In genomic region chr2:236170678-236171212, GRCh38 we compare ENCODE assay signal across 3 cellular contexts.
TF ChIP-seq lines count a peak whose summit lies in the region.

No MANE protein-coding gene starts in this region.

TF ChIP-seq in SK-N-SH, 30 proteins besides CTCF, POLR2A, EP300 and RAD21 (continues in another document):
- TF ChIP-seq IRF3 (IDR thresholded peaks at IDR 0.05; ENCODE audit: low read depth, low read length) (no peak), MXI1 (IDR thresholded peaks at IDR 0.05; ENCODE audit: low read depth, low read length) (no peak), YY1 (IDR thresholded peaks at IDR 0.05; ENCODE audit: low read depth) (no peak), MAX (IDR thresholded peaks at IDR 0.05; ENCODE audit: low read depth) (no peak), RFX5 (IDR thresholded peaks at IDR 0.05; ENCODE audit: low read length) (no peak), GATA2 (CRISPR knock-in tag; IDR thresholded peaks at IDR 0.05) (no peak), POLR2AphosphoS5 (IDR thresholded peaks at IDR 0.05; ENCODE audit: low read depth, low read length) (no peak), RCOR1 (IDR thresholded peaks at IDR 0.05; ENCODE audit: low read length) (no peak), ZBTB33 (IDR thresholded peaks at IDR 0.05; ENCODE audit: borderline replicate concordance, low read depth) (no peak), TAF1 (IDR thresholded peaks at IDR 0.05; ENCODE audit: borderline replicate concordance, low read depth, low read length) (no peak), MEF2A (IDR thresholded peaks at IDR 0.05; ENCODE audit: borderline replicate concordance, low read depth) (no peak), JUND (IDR thresholded peaks at IDR 0.05) (no peak), NRF1 (IDR thresholded peaks at IDR 0.05; ENCODE audit: low read depth, low read length) (no peak), TCF12 (IDR thresholded peaks at IDR 0.05) (no peak), TEAD4 (IDR thresholded peaks at IDR 0.05; ENCODE audit: borderline replicate concordance, insufficient read depth) (no peak), CHD2 (IDR thresholded peaks at IDR 0.05; ENCODE audit: low read length, partially characterized antibody) (no peak)
- TF ChIP-seq, protein P1, sequence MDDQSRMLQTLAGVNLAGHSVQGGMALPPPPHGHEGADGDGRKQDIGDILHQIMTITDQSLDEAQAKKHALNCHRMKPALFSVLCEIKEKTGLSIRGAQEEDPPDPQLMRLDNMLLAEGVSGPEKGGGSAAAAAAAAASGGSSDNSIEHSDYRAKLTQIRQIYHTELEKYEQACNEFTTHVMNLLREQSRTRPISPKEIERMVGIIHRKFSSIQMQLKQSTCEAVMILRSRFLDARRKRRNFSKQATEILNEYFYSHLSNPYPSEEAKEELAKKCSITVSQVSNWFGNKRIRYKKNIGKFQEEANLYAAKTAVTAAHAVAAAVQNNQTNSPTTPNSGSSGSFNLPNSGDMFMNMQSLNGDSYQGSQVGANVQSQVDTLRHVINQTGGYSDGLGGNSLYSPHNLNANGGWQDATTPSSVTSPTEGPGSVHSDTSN (IDR thresholded peaks at IDR 0.05), result no peak
- TF ChIP-seq, protein P2, sequence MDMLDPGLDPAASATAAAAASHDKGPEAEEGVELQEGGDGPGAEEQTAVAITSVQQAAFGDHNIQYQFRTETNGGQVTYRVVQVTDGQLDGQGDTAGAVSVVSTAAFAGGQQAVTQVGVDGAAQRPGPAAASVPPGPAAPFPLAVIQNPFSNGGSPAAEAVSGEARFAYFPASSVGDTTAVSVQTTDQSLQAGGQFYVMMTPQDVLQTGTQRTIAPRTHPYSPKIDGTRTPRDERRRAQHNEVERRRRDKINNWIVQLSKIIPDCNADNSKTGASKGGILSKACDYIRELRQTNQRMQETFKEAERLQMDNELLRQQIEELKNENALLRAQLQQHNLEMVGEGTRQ (IDR thresholded peaks at IDR 0.05; ENCODE audit: borderline replicate concordance, low read depth, low read length), result no peak

TF ChIP-seq in SK-N-SH treated with all-trans-retinoic acid at 6 μM for 48 hours, 23 proteins besides CTCF, POLR2A, EP300 and RAD21:
- TF ChIP-seq, protein P3, sequence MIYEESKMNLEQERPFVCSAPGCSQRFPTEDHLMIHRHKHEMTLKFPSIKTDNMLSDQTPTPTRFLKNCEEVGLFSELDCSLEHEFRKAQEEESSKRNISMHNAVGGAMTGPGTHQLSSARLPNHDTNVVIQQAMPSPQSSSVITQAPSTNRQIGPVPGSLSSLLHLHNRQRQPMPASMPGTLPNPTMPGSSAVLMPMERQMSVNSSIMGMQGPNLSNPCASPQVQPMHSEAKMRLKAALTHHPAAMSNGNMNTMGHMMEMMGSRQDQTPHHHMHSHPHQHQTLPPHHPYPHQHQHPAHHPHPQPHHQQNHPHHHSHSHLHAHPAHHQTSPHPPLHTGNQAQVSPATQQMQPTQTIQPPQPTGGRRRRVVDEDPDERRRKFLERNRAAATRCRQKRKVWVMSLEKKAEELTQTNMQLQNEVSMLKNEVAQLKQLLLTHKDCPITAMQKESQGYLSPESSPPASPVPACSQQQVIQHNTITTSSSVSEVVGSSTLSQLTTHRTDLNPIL (CRISPR knock-in tag; IDR thresholded peaks at IDR 0.05; ENCODE audit: low read depth), result no peak
- TF ChIP-seq ESRRG (CRISPR knock-in tag; IDR thresholded peaks at IDR 0.05), result no peak
- no peak for TF ChIP-seq CSRNP3 (CRISPR knock-in tag; IDR thresholded peaks at IDR 0.05)
- TF ChIP-seq CSDC2 (CRISPR knock-in tag; IDR thresholded peaks at IDR 0.05), result no peak
- TF ChIP-seq ZNF565 (CRISPR knock-in tag; conservative IDR thresholded peaks at IDR 0.05; ENCODE audit: low read depth), result no peak
- TF ChIP-seq ARNTL (CRISPR knock-in tag; IDR thresholded peaks at IDR 0.05; ENCODE audit: borderline replicate concordance, low read depth), result no peak
- no peak for TF ChIP-seq TCF4 (CRISPR knock-in tag; IDR thresholded peaks at IDR 0.05; ENCODE audit: borderline replicate concordance)
- TF ChIP-seq, protein P4, sequence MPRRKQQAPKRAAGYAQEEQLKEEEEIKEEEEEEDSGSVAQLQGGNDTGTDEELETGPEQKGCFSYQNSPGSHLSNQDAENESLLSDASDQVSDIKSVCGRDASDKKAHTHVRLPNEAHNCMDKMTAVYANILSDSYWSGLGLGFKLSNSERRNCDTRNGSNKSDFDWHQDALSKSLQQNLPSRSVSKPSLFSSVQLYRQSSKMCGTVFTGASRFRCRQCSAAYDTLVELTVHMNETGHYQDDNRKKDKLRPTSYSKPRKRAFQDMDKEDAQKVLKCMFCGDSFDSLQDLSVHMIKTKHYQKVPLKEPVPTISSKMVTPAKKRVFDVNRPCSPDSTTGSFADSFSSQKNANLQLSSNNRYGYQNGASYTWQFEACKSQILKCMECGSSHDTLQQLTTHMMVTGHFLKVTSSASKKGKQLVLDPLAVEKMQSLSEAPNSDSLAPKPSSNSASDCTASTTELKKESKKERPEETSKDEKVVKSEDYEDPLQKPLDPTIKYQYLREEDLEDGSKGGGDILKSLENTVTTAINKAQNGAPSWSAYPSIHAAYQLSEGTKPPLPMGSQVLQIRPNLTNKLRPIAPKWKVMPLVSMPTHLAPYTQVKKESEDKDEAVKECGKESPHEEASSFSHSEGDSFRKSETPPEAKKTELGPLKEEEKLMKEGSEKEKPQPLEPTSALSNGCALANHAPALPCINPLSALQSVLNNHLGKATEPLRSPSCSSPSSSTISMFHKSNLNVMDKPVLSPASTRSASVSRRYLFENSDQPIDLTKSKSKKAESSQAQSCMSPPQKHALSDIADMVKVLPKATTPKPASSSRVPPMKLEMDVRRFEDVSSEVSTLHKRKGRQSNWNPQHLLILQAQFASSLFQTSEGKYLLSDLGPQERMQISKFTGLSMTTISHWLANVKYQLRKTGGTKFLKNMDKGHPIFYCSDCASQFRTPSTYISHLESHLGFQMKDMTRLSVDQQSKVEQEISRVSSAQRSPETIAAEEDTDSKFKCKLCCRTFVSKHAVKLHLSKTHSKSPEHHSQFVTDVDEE (CRISPR knock-in tag; IDR thresholded peaks at IDR 0.05), result no peak

TF ChIP-seq in H1, 55 proteins besides CTCF, POLR2A, EP300 and RAD21:
- TF ChIP-seq CTBP2 (IDR thresholded peaks at IDR 0.05; ENCODE audit: borderline replicate concordance, insufficient read depth, insufficient read length, low read length), result peak; percentile 26
- TF ChIP-seq RFX5 (IDR thresholded peaks at IDR 0.05; ENCODE audit: borderline replicate concordance, low read depth, low read length), result no peak
- TF ChIP-seq MAX (IDR thresholded peaks at IDR 0.05), result no peak
- peak; percentile 42; the same call in 1 of the 2 replicates for TF ChIP-seq BACH1 (IDR thresholded peaks at IDR 0.05; ENCODE audit: low read length)
